In genomic region chr5:88824892-88825781, GRCh38 we compare ENCODE assay signal across 10 cellular contexts. TPM values are rescaled to one million over a fixed set of nuclear protein-coding genes. Genes with fewer than 3 reads are reported as not detected.
DNase-seq lines count a peak whose midpoint lies in the region; ATAC-seq and TF ChIP-seq lines count a peak whose summit lies in the region.
"Had no signal": no experiment of that assay in that cellular context is flagged by ENCODE, and none has a peak within 500 bp of the region (broad histone marks: within the 10 kb centered on the region; RNA-seq: fewer than 3 reads in every experiment).

No MANE protein-coding gene starts in this region.

- no peaks in the 10 kb centered on the region for H3K36me3 ChIP-seq in H7 (replicated peaks; ENCODE audit: control insufficient read depth, insufficient read depth, low read length)

- no peak overlapping the region for H3K4me3 ChIP-seq in AG10803 (ENCODE audit: low read length)
- peak overlapping the region; percentile 4 for H3K4me3 ChIP-seq in choroid plexus epithelial cell (ENCODE audit: low read depth, low read length)
- H3K4me3 ChIP-seq in H7 (ENCODE audit: insufficient read depth, low read depth, low read length), result no peak overlapping the region

- H3K27me3 ChIP-seq in H7 (ENCODE audit: control insufficient read depth, insufficient read depth, low read length), result no peaks in the 10 kb centered on the region

- ATAC-seq in HG02870 (IDR thresholded peaks at IDR 0.05; ENCODE audit: unreplicated experiment), result no peak
- ATAC-seq in GM18517 (IDR thresholded peaks at IDR 0.05; ENCODE audit: unreplicated experiment), result no peak
- ATAC-seq: activated T-cell treated with anti-CD3 and anti-CD28 coated beads, Interleukin-2, amount 50 U/mL, for 4 hours had no signal

- TF ChIP-seq CTCF in AG10803 (conservative IDR thresholded peaks at IDR 0.05; ENCODE audit: low read length) (no peak), choroid plexus epithelial cell (conservative IDR thresholded peaks at IDR 0.05; ENCODE audit: low read depth, low read length) (no peak)

- peak; percentile 76 for DNase-seq in AG10803 (ENCODE audit: low read depth)
- DNase-seq in MV-4-11 (lab: John Stamatoyannopoulos, UW), result peak; percentile 78
- peak; percentile 90 for DNase-seq in choroid plexus epithelial cell (ENCODE audit: low read depth)
- DNase-seq in mucosa of gallbladder (ENCODE audit: low spot score), result peak; percentile 21
- no peak for DNase-seq in amygdala (lab: John Stamatoyannopoulos, UW)
- DNase-seq in H7, result no peak
- DNase-seq: activated T-cell treated with anti-CD3 and anti-CD28 coated beads, Interleukin-2, amount 50 U/mL, for 4 hours; DND-41 had no signal

RNA-seq across cellular contexts. Expression of gene MEF2C, which starts 57.8 kb away (rescaled TPM):
- 56.9 TPM for total RNA-seq in mucosa of gallbladder
- total RNA-seq in H7 (2014; rRNA removed; shearing (Covaris generic)), result 3.4 and 5.5 TPM in 2 replicates

Comparison
In these comparisons a context has a peak if more than half of its experiments do, and no peak if none do; other contexts are left out.
1. DNase-seq: peak in AG10803 (single experiment), MV-4-11 (single experiment), choroid plexus epithelial cell (single experiment) and mucosa of gallbladder (single experiment); none in amygdala (0 of 56) and H7 (single experiment).